Comparison of ENCODE assay signal across 24 cellular contexts in the genomic region with DNA sequence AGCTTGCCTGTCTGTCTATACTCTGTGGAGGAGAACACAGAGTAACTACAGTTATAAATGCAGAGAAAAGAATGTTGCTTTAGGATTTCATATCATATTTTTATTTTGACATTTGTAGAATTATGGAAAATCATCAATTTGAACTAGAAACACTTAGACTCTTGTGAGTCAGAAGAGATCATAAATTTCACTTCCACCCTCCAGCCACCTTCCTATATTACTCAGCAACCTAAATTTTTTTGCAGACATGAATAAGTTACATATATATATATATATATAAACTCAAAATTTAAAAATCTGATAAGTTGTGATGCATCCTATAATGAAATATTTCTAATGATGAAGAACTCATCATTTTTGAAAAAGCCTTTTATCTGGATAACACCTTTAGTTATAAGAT.
DNase-seq lines count a peak whose midpoint lies in the region; ATAC-seq, FAIRE-seq and TF ChIP-seq lines count a peak whose summit lies in the region.
"Had no signal": no experiment of that assay in that cellular context is flagged by ENCODE, and none has a peak within 500 bp of the region (broad histone marks: within the 10 kb centered on the region; RNA-seq: fewer than 3 reads in every experiment).

No MANE protein-coding gene starts in this region.

- no peak overlapping the region for H3K9ac ChIP-seq in OCI-LY1 (ENCODE audit: low read length)
- H3K9ac ChIP-seq: BLaER1 had no signal

- peaks cover 55% of the 10 kb centered on the region for H3K4me1 ChIP-seq in OCI-LY1 (ENCODE audit: insufficient read depth, low read length, severe bottlenecking)
- H3K4me1 ChIP-seq: BE2C had no signal

- TF ChIP-seq POLR2A in GM12892 (IDR thresholded peaks at IDR 0.05; ENCODE audit: low read depth, low read length) = no peak

- H3K4me3 ChIP-seq in OCI-LY1 (ENCODE audit: low read depth, low read length, poor library complexity, severe bottlenecking) = no peak overlapping the region
- H3K4me3 ChIP-seq: BLaER1 had no signal

- no peak overlapping the region for H2AFZ ChIP-seq in OCI-LY1 (ENCODE audit: low read length)

- no peaks in the 10 kb centered on the region for H3K36me3 ChIP-seq in OCI-LY1 (ENCODE audit: insufficient read depth, low read length)
- H3K36me3 ChIP-seq: BE2C, BLaER1 had no signal

- no peaks in the 10 kb centered on the region for H4K20me1 ChIP-seq in OCI-LY1 (ENCODE audit: insufficient read depth, low read length)
- H4K20me1 ChIP-seq: BLaER1 had no signal

- FAIRE-seq in GM12892 (lab: Jason Lieb, UNC) (peak; percentile 42), frontal cortex (lab: Jason Lieb, UNC) (peak; percentile 49)
- FAIRE-seq: A204.1, GM19239 had no signal

- peaks cover 3% of the 10 kb centered on the region; the same call in 1 of the 2 replicates for H3F3A ChIP-seq in OCI-LY1 (ENCODE audit: insufficient read depth, low read length)

- no peaks in the 10 kb centered on the region for H3K79me2 ChIP-seq in OCI-LY1 (ENCODE audit: insufficient read depth, low read length)

- H3K4me2 ChIP-seq in OCI-LY1 (ENCODE audit: low read length) = no peak overlapping the region
- H3K4me2 ChIP-seq: BLaER1 had no signal

- TF ChIP-seq CTCF in OCI-LY1 (IDR thresholded peaks at IDR 0.05; ENCODE audit: low read length) = no peak

- H3K9me3 ChIP-seq in OCI-LY1 (ENCODE audit: low read length) = no peaks in the 10 kb centered on the region
- H3K9me3 ChIP-seq: BE2C had no signal

- DNase-seq in GM12892 (ENCODE audit: insufficient read length) (no peak), frontal cortex (ENCODE audit: low spot score in 2 of 2) (no peak), H4 (ENCODE audit: low spot score) (no peak), nucleus accumbens (lab: John Stamatoyannopoulos, UW) (no peak)
- DNase-seq: 8988T; ACHN; BE2C; C1 segment of cervical spinal cord; CD4-positive, alpha-beta memory T cell; CD4-positive, CD25-positive, alpha-beta regulatory T cell; CD8-positive, alpha-beta memory T cell; COR-L47; DMS 273 treated with DMSO at 0.1 percent for 48 hours; DMS153; DMS53; DMS79; DND-41; EL; GDM1 had no signal

- H3K27me3 ChIP-seq in OCI-LY1 (ENCODE audit: insufficient read depth, low read length) = no peaks in the 10 kb centered on the region
- H3K27me3 ChIP-seq: BE2C, BLaER1 had no signal

- H3K27ac ChIP-seq in OCI-LY1 (ENCODE audit: low read depth, low read length, poor library complexity, severe bottlenecking) = peak overlapping the region; percentile 74
- H3K27ac ChIP-seq: BLaER1 had no signal

- no peak for ATAC-seq in GM21737 (IDR thresholded peaks at IDR 0.05; ENCODE audit: unreplicated experiment)

- H3K9me2 ChIP-seq in OCI-LY1 (ENCODE audit: low read depth, low read length) = no peaks in the 10 kb centered on the region
